Comparison of ENCODE assay signal across 14 cellular contexts in the genomic region with DNA sequence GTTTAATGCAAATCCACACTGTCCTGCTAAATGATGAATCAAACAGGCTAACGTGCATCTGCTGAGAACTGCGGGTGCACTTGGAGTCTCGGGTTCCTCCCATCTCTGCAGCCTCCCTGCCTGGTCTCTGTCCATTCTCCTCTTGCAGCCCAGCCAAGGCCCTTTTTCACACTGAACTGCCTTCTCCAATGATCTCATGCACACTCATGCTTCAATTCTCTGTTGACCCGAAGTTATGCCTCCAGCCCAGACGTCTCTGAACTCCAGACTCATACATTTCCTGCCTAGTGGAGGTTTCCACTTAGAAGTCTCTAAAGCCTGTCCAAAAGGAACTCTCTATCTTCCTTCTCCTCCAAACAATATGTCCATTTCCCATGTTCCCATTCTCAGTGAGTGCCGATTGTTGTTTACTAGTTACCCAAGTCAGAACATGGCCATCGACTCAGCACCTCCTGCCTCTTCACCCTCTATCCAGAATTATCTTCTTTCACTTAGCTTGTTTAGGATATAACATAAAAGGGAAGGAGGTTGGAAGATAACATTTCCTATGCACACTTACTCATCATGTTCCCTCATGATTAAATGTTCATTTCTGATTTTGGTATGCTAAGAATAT.
DNase-seq lines count a peak whose midpoint lies in the region; ATAC-seq and TF ChIP-seq lines count a peak whose summit lies in the region.
"Had no signal": no experiment of that assay in that cellular context is flagged by ENCODE, and none has a peak within 500 bp of the region (broad histone marks: within the 10 kb centered on the region; RNA-seq: fewer than 3 reads in every experiment).

No MANE protein-coding gene starts in this region.

- no peak overlapping the region for H4K91ac ChIP-seq in neuronal stem cell (ENCODE audit: low read depth, low read length, poor library complexity)

- intact Hi-C loops in testis (cut with DNase I; ENCODE audit: low total_unique reads), result no loop called here

- H2BK15ac ChIP-seq in neuronal stem cell (ENCODE audit: low read length), result no peak overlapping the region

- H2AK5ac ChIP-seq in neuronal stem cell (ENCODE audit: low read depth, low read length), result no peak overlapping the region

- no peak overlapping the region for H3K4me2 ChIP-seq in neuronal stem cell (ENCODE audit: insufficient read depth, low read length, poor library complexity, severe bottlenecking)
- H3K4me2 ChIP-seq: GM23338 had no signal

- H4K8ac ChIP-seq in neuronal stem cell (ENCODE audit: low read depth, low read length), result no peak overlapping the region

- H3K18ac ChIP-seq in neuronal stem cell (ENCODE audit: low read length), result no peak overlapping the region

- H2BK5ac ChIP-seq in neuronal stem cell (ENCODE audit: low read length), result no peak overlapping the region

- in situ Hi-C loops in GM13977 (cut with MboI; ENCODE audit: low pct_unique_long_range_greater_than_20kb, low sequenced_read_pairs, unreplicated experiment), result no loop called here

- H2BK12ac ChIP-seq in neuronal stem cell (ENCODE audit: low read length), result no peak overlapping the region

- peaks cover 5% of the 10 kb centered on the region for H3K4me1 Mint-ChIP-seq in stimulated activated naive CD8-positive, alpha-beta T cell treated with anti-CD3 and anti-CD28 coated beads, Interleukin-15, amount 100 ng/mL, for 72 hours

- H3K27ac Mint-ChIP-seq in stimulated activated naive CD8-positive, alpha-beta T cell treated with anti-CD3 and anti-CD28 coated beads, Interleukin-15, amount 100 ng/mL, for 72 hours, result no peak overlapping the region
- H3K27ac Mint-ChIP-seq: effector memory CD8-positive, alpha-beta T cell; GM23338 had no signal

- H3K27me3 Mint-ChIP-seq in stimulated activated naive CD8-positive, alpha-beta T cell treated with anti-CD3 and anti-CD28 coated beads, Interleukin-15, amount 100 ng/mL, for 72 hours, result peaks cover 8% of the 10 kb centered on the region

- H3K9ac ChIP-seq in neuronal stem cell (ENCODE audit: low read depth, low read length, poor library complexity), result no peak overlapping the region

- H3K4ac ChIP-seq in neuronal stem cell (ENCODE audit: low read length), result no peak overlapping the region

- DNase-seq in AG20443 (ENCODE audit: low spot score) (peak; percentile 64), neuronal stem cell (ENCODE audit: low spot score) (no peak), GM13977 (ENCODE audit: low spot score) (no peak), testis (no peak)
- DNase-seq in stimulated activated naive CD8-positive, alpha-beta T cell treated with anti-CD3 and anti-CD28 coated beads, Interleukin-15, amount 100 ng/mL, for 72 hours, result no peak
- DNase-seq: amygdala; effector memory CD8-positive, alpha-beta T cell; NCI-H1048; NCI-H524 treated with DMSO at 0.1 percent for 48 hours; transverse colon had no signal

- peak overlapping the region in 3 of 4 donors; percentile 14 to 32 (median 25) for H3K27ac ChIP-seq in gastroesophageal sphincter
- H3K27ac ChIP-seq in neuronal stem cell (replicated peaks; ENCODE audit: low read length), result no peak overlapping the region
- H3K27ac ChIP-seq in testis, result no peak overlapping the region

- H3K36me3 ChIP-seq in gastroesophageal sphincter (no peaks in the 10 kb centered on the region), neuronal stem cell (replicated peaks in 1 of 2; ENCODE audit: control insufficient read depth in 2 of 2, insufficient read depth in 2 of 2, low read length in 2 of 2) (no peaks in the 10 kb centered on the region), testis (ENCODE audit: low read depth, missing control alignments) (no peaks in the 10 kb centered on the region)
- H3K36me3 ChIP-seq: transverse colon had no signal

- H3K9me3 Mint-ChIP-seq in stimulated activated naive CD8-positive, alpha-beta T cell treated with anti-CD3 and anti-CD28 coated beads, Interleukin-15, amount 100 ng/mL, for 72 hours, result peaks cover 5 to 7% of the 10 kb centered on the region in 2 donors
- H3K9me3 Mint-ChIP-seq: effector memory CD8-positive, alpha-beta T cell had no signal

- H2AFZ ChIP-seq in neuronal stem cell (ENCODE audit: low read length), result peak overlapping the region; percentile 64

- ATAC-seq in SK-N-SH treated with all-trans-retinoic acid at 6 μM for 48 hours (peak; percentile 72), gastroesophageal sphincter (peak; percentile 39), GM21390 (IDR thresholded peaks at IDR 0.05; ENCODE audit: unreplicated experiment) (no peak)
- ATAC-seq in stimulated activated naive CD8-positive, alpha-beta T cell treated with anti-CD3 and anti-CD28 coated beads, Interleukin-15, amount 100 ng/mL, for 72 hours, result no peak
- ATAC-seq: effector memory CD8-positive, alpha-beta T cell; GM23338 had no signal

- no peak overlapping the region for H3K4me3 Mint-ChIP-seq in stimulated activated naive CD8-positive, alpha-beta T cell treated with anti-CD3 and anti-CD28 coated beads, Interleukin-15, amount 100 ng/mL, for 72 hours
- H3K4me3 Mint-ChIP-seq: effector memory CD8-positive, alpha-beta T cell; GM23338 had no signal

- H3K27me3 ChIP-seq in gastroesophageal sphincter (no peaks in the 10 kb centered on the region), neuronal stem cell (ENCODE audit: control insufficient read depth in 3 of 3, insufficient read depth in 3 of 3, low read depth in 1 of 3, low read length in 3 of 3) (no peaks in the 10 kb centered on the region), testis (no peaks in the 10 kb centered on the region)
- H3K27me3 ChIP-seq: transverse colon had no signal

- H3K23ac ChIP-seq in neuronal stem cell (ENCODE audit: low read depth, low read length, poor library complexity), result no peak overlapping the region

- no peaks in the 10 kb centered on the region for H3K79me1 ChIP-seq in neuronal stem cell (ENCODE audit: low read depth, low read length)

- TF ChIP-seq POLR2A in gastroesophageal sphincter (IDR thresholded peaks at IDR 0.05), result no peak
- no peak for TF ChIP-seq POLR2A in testis (IDR thresholded peaks at IDR 0.05)

- peaks cover 0 to 13% (median 0%) of the 10 kb centered on the region in 3 donors for H3K9me3 ChIP-seq in gastroesophageal sphincter
- H3K9me3 ChIP-seq in neuronal stem cell (replicated peaks in 1 of 2; ENCODE audit: control insufficient read depth in 2 of 2, insufficient read depth in 1 of 2, low read depth in 1 of 2, low read length in 2 of 2), result peaks cover 6 to 29% of the 10 kb centered on the region in 2 donors
- no peaks in the 10 kb centered on the region for H3K9me3 ChIP-seq in testis
- H3K9me3 ChIP-seq: transverse colon had no signal

- H2BK120ac ChIP-seq in neuronal stem cell (ENCODE audit: low read depth, low read length), result no peak overlapping the region

- peaks cover 0 to 26% (median 5%) of the 10 kb centered on the region in 3 donors for H3K4me1 ChIP-seq in gastroesophageal sphincter
- H3K4me1 ChIP-seq in neuronal stem cell (ENCODE audit: control insufficient read depth in 2 of 2, insufficient read depth in 1 of 2, low read depth in 1 of 2, low read length in 2 of 2), result peaks cover 7 to 16% of the 10 kb centered on the region in 2 donors
- peaks cover 1% of the 10 kb centered on the region for H3K4me1 ChIP-seq in testis

- no peak overlapping the region for H3K4me3 ChIP-seq in gastroesophageal sphincter
- H3K4me3 ChIP-seq in neuronal stem cell (ENCODE audit: low read length in 2 of 2), result no peak overlapping the region
- no peak overlapping the region for H3K4me3 ChIP-seq in testis
- H3K4me3 ChIP-seq: GM23338, transverse colon had no signal

- WGBS in gastroesophageal sphincter (ENCODE audit: low coverage in 1 of 2), 2 donors, result 39 to 40% methylated on average over 5 to 7 of the region's 7 CpGs
- no CpG with 5 or more reads among the region's 7 CpGs for WGBS in neuronal stem cell (ENCODE audit: extremely low coverage in 2 of 2, insufficient read length in 2 of 2, insufficient replicate concordance in 1 of 2), 2 donors
- 65 to 73% methylated on average over 7 of the region's 7 CpGs for WGBS in testis, 2 donors

- TF ChIP-seq CTCF in gastroesophageal sphincter (IDR thresholded peaks at IDR 0.05), result no peak
- TF ChIP-seq CTCF in GM13977 (IDR thresholded peaks at IDR 0.05; ENCODE audit: extremely low read depth, insufficient read depth, missing control alignments), result no peak
- TF ChIP-seq CTCF in testis (IDR thresholded peaks at IDR 0.05), result no peak

- TF ChIP-seq EP300 in gastroesophageal sphincter (IDR thresholded peaks at IDR 0.05), result no peak

- no peak overlapping the region for H3K14ac ChIP-seq in neuronal stem cell (ENCODE audit: low read length)

TF ChIP-seq in SK-N-SH treated with all-trans-retinoic acid at 6 μM for 48 hours, 23 proteins besides CTCF, POLR2A, EP300 and RAD21 (continues in another document):
- no peak for TF ChIP-seq CSDC2 (CRISPR knock-in tag; IDR thresholded peaks at IDR 0.05)
- TF ChIP-seq, protein P1, sequence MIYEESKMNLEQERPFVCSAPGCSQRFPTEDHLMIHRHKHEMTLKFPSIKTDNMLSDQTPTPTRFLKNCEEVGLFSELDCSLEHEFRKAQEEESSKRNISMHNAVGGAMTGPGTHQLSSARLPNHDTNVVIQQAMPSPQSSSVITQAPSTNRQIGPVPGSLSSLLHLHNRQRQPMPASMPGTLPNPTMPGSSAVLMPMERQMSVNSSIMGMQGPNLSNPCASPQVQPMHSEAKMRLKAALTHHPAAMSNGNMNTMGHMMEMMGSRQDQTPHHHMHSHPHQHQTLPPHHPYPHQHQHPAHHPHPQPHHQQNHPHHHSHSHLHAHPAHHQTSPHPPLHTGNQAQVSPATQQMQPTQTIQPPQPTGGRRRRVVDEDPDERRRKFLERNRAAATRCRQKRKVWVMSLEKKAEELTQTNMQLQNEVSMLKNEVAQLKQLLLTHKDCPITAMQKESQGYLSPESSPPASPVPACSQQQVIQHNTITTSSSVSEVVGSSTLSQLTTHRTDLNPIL (CRISPR knock-in tag; IDR thresholded peaks at IDR 0.05; ENCODE audit: low read depth), result no peak
- TF ChIP-seq, protein P2, sequence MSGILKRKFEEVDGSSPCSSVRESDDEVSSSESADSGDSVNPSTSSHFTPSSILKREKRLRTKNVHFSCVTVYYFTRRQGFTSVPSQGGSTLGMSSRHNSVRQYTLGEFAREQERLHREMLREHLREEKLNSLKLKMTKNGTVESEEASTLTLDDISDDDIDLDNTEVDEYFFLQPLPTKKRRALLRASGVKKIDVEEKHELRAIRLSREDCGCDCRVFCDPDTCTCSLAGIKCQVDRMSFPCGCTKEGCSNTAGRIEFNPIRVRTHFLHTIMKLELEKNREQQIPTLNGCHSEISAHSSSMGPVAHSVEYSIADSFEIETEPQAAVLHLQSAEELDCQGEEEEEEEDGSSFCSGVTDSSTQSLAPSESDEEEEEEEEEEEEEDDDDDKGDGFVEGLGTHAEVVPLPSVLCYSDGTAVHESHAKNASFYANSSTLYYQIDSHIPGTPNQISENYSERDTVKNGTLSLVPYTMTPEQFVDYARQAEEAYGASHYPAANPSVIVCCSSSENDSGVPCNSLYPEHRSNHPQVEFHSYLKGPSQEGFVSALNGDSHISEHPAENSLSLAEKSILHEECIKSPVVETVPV (CRISPR knock-in tag; IDR thresholded peaks at IDR 0.05), result no peak

Comparison
In these comparisons a context has a peak if more than half of its experiments do, and no peak if none do; other contexts are left out.
1. ATAC-seq: peak in SK-N-SH treated with all-trans-retinoic acid at 6 μM for 48 hours (single experiment) and gastroesophageal sphincter (single experiment); none in GM21390 (single experiment) and stimulated activated naive CD8-positive, alpha-beta T cell treated with anti-CD3 and anti-CD28 coated beads, Interleukin-15, amount 100 ng/mL, for 72 hours (single experiment).
2. H3K27ac ChIP-seq: peak in gastroesophageal sphincter (3 of 4); none in neuronal stem cell (single experiment) and testis (0 of 2).